In the genomic region with DNA sequence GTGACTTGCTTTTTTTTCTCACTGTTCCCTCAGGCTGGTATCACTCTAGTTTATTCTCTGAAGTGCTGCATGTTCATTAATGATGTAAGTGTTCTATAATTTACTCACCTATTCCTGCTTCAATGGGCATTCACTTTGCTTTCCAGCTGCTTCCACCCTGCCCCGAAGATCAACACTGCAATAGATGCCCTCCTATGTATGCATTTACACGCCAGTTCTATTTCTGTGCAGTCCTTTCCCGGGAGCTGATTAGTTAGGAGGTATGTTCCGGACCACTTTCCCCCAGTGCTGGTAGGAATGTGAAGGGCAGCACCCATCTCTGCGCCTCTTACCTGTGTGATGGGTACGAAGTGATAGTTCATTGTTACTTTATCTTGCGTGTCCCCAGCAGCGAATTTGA, we compare ENCODE assay signal across 17 cellular contexts.
A peak's percentile ranks its signal among the peaks of the same experiment; 100 is the strongest.
DNase-seq lines count a peak whose midpoint lies in the region; ATAC-seq and TF ChIP-seq lines count a peak whose summit lies in the region.
"Had no signal": no experiment of that assay in that cellular context is flagged by ENCODE, and none has a peak within 500 bp of the region (broad histone marks: within the 10 kb centered on the region; RNA-seq: fewer than 3 reads in every experiment).

No MANE protein-coding gene starts in this region.

- H3K4me1 Mint-ChIP-seq in activated T-cell treated with anti-CD3 and anti-CD28 coated beads, Interleukin-2, amount 50 U/mL, for 24 hours (ENCODE audit: low read depth): peaks cover 75% of the 10 kb centered on the region
- H3K4me1 Mint-ChIP-seq in activated T-cell treated with anti-CD3 and anti-CD28 coated beads, Interleukin-2, amount 50 U/mL, for 4 hours (ENCODE audit: low read depth): peaks cover 55% of the 10 kb centered on the region
- peaks cover 5 to 54% (median 21%) of the 10 kb centered on the region in 4 donors for H3K4me1 Mint-ChIP-seq in CD4-positive, CD25-positive, alpha-beta regulatory T cell
- H3K4me1 Mint-ChIP-seq in T-helper 17 cell (peaks cover 29% of the 10 kb centered on the region), mesothelial cell of epicardium (peaks cover 51% of the 10 kb centered on the region)

- H3K4me3 ChIP-seq in CD4-positive, CD25-positive, alpha-beta regulatory T cell (ENCODE audit: low read depth, low read length): no peak overlapping the region
- H3K4me3 ChIP-seq: A549; BLaER1 treated with 17β-estradiol and CSF1 and Interleukin-3, amounts not matched to agents 10 nM and 100 nM; HAP-1; PC-9 had no signal

- H3K4me3 Mint-ChIP-seq in activated T-cell treated with anti-CD3 and anti-CD28 coated beads, Interleukin-2, amount 50 U/mL, for 24 hours: no peak overlapping the region
- no peak overlapping the region for H3K4me3 Mint-ChIP-seq in activated T-cell treated with anti-CD3 and anti-CD28 coated beads, Interleukin-2, amount 50 U/mL, for 4 hours
- peak overlapping the region in 1 of 4 donors; percentile 86 for H3K4me3 Mint-ChIP-seq in CD4-positive, CD25-positive, alpha-beta regulatory T cell
- no peak overlapping the region for H3K4me3 Mint-ChIP-seq in T-helper 17 cell
- H3K4me3 Mint-ChIP-seq in mesothelial cell of epicardium: no peak overlapping the region

- no peaks in the 10 kb centered on the region for H3K9me3 ChIP-seq in CD4-positive, CD25-positive, alpha-beta regulatory T cell (ENCODE audit: control insufficient read depth in 2 of 2, low read length in 2 of 2)
- H3K9me3 ChIP-seq in T-helper 17 cell (ENCODE audit: control insufficient read depth, low read length, poor library complexity, severe bottlenecking): no peaks in the 10 kb centered on the region
- H3K9me3 ChIP-seq: A549; BLaER1 treated with 17β-estradiol and CSF1 and Interleukin-3, amounts not matched to agents 10 nM and 100 nM; HAP-1 had no signal

- no peaks in the 10 kb centered on the region for H3K36me3 ChIP-seq in CD4-positive, CD25-positive, alpha-beta regulatory T cell (ENCODE audit: control insufficient read depth, insufficient read depth, low read length)
- H3K36me3 ChIP-seq: HAP-1 had no signal

- H3K36me3 Mint-ChIP-seq in activated T-cell treated with anti-CD3 and anti-CD28 coated beads, Interleukin-2, amount 50 U/mL, for 24 hours (ENCODE audit: low read depth): peaks cover 29% of the 10 kb centered on the region
- peaks cover 17% of the 10 kb centered on the region for H3K36me3 Mint-ChIP-seq in activated T-cell treated with anti-CD3 and anti-CD28 coated beads, Interleukin-2, amount 50 U/mL, for 4 hours (ENCODE audit: insufficient read depth)
- H3K36me3 Mint-ChIP-seq in CD4-positive, CD25-positive, alpha-beta regulatory T cell: peaks cover 22% of the 10 kb centered on the region
- H3K36me3 Mint-ChIP-seq in T-helper 17 cell (ENCODE audit: low read depth) (peaks cover 4% of the 10 kb centered on the region), mesothelial cell of epicardium (peaks cover 25% of the 10 kb centered on the region)

- H3K4me1 ChIP-seq in CD4-positive, CD25-positive, alpha-beta regulatory T cell (ENCODE audit: control insufficient read depth, insufficient read depth, low read length, poor library complexity, severe bottlenecking): peaks cover 21% of the 10 kb centered on the region
- H3K4me1 ChIP-seq: HAP-1 had no signal

- no peaks in the 10 kb centered on the region for H3K27me3 Mint-ChIP-seq in activated T-cell treated with anti-CD3 and anti-CD28 coated beads, Interleukin-2, amount 50 U/mL, for 24 hours
- no peaks in the 10 kb centered on the region for H3K27me3 Mint-ChIP-seq in activated T-cell treated with anti-CD3 and anti-CD28 coated beads, Interleukin-2, amount 50 U/mL, for 4 hours (ENCODE audit: low read depth)
- H3K27me3 Mint-ChIP-seq in CD4-positive, CD25-positive, alpha-beta regulatory T cell: no peaks in the 10 kb centered on the region
- no peaks in the 10 kb centered on the region for H3K27me3 Mint-ChIP-seq in T-helper 17 cell
- H3K27me3 Mint-ChIP-seq in mesothelial cell of epicardium (ENCODE audit: low read depth): no peaks in the 10 kb centered on the region

- no peak for TF ChIP-seq CTCF in mesothelial cell of epicardium (IDR thresholded peaks at IDR 0.05; ENCODE audit: unreplicated experiment)

- H3K27ac ChIP-seq in CD4-positive, CD25-positive, alpha-beta regulatory T cell (ENCODE audit: insufficient read depth, low read length, poor library complexity, severe bottlenecking): no peak overlapping the region
- H3K27ac ChIP-seq: A549; BLaER1 treated with 17β-estradiol and CSF1 and Interleukin-3, amounts not matched to agents 10 nM and 100 nM; PC-9 had no signal

- no peak for ATAC-seq in activated T-cell treated with anti-CD3 and anti-CD28 coated beads, Interleukin-2, amount 50 U/mL, for 4 hours
- ATAC-seq in CD4-positive, CD25-positive, alpha-beta regulatory T cell (ENCODE audit: low read depth in 2 of 2): no peak
- ATAC-seq in T-helper 17 cell (no peak), HG02642 (IDR thresholded peaks at IDR 0.05; ENCODE audit: poor library complexity, unreplicated experiment) (no peak)
- ATAC-seq: A549 had no signal

- DNase-seq in activated T-cell treated with anti-CD3 and anti-CD28 coated beads, Interleukin-2, amount 50 U/mL, for 24 hours: peak; percentile 21
- no peak for DNase-seq in activated T-cell treated with anti-CD3 and anti-CD28 coated beads, Interleukin-2, amount 50 U/mL, for 4 hours
- DNase-seq in CD4-positive, CD25-positive, alpha-beta regulatory T cell: no peak
- DNase-seq in T-helper 17 cell (no peak), mesothelial cell of epicardium (ENCODE audit: low spot score in 2 of 2, unreplicated experiment in 2 of 2) (no peak), NCI-H774 (lab: John Stamatoyannopoulos, UW) (no peak)
- DNase-seq in stimulated activated CD4-positive, alpha-beta T cell treated with anti-CD3 and anti-CD28 coated beads, Interleukin-4, amount 100 ng/mL, for 1 hour: no peak
- DNase-seq: DND-41, IMR-90, NCI-H1105 treated with DMSO at 0.1 percent for 48 hours, NCI-H187 treated with DMSO at 0.1 percent for 48 hours, NCI-H446, PC-9 had no signal

- H3K27me3 ChIP-seq in CD4-positive, CD25-positive, alpha-beta regulatory T cell (ENCODE audit: control insufficient read depth, insufficient read depth, low read length): no peaks in the 10 kb centered on the region
- H3K27me3 ChIP-seq: BLaER1 treated with 17β-estradiol and CSF1 and Interleukin-3, amounts not matched to agents 10 nM and 100 nM had no signal

- no peak overlapping the region for H3K27ac Mint-ChIP-seq in activated T-cell treated with anti-CD3 and anti-CD28 coated beads, Interleukin-2, amount 50 U/mL, for 24 hours
- peak overlapping the region in 2 of 3 donors; percentile 72 to 82 for H3K27ac Mint-ChIP-seq in CD4-positive, CD25-positive, alpha-beta regulatory T cell
- peak overlapping the region; percentile 81 for H3K27ac Mint-ChIP-seq in T-helper 17 cell
- H3K27ac Mint-ChIP-seq in mesothelial cell of epicardium: peak overlapping the region; percentile 57

- H3K9me3 Mint-ChIP-seq in activated T-cell treated with anti-CD3 and anti-CD28 coated beads, Interleukin-2, amount 50 U/mL, for 24 hours: peaks cover 6% of the 10 kb centered on the region
- H3K9me3 Mint-ChIP-seq in activated T-cell treated with anti-CD3 and anti-CD28 coated beads, Interleukin-2, amount 50 U/mL, for 4 hours: no peaks in the 10 kb centered on the region
- H3K9me3 Mint-ChIP-seq in CD4-positive, CD25-positive, alpha-beta regulatory T cell: peaks cover 0 to 6% (median 0%) of the 10 kb centered on the region in 7 donors
- H3K9me3 Mint-ChIP-seq in mesothelial cell of epicardium: peaks cover 8% of the 10 kb centered on the region
